In the genomic region with DNA sequence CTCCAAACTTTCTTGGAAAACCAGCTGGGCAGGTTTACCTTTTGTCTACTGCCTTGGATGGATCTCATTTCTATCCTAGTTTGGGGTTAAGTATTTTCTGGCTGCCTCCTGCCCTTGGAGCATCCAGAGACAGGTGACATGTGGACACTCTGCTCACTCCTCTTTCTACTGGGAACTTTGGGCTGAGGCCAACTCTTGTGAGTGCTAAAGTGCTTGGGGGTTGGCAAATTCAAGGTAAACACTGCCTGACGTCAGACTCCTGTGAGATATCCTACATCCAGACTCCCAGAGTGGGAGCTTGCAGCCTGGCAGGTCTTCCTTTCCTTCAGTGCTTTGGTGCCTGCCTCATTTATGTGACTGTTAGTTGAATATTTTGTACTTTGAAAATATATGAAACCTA, we compare ENCODE assay signal across 16 cellular contexts.
A peak's percentile ranks its signal among the peaks of the same experiment; 100 is the strongest.
DNase-seq lines count a peak whose midpoint lies in the region; ATAC-seq and TF ChIP-seq lines count a peak whose summit lies in the region.
"Had no signal": no experiment of that assay in that cellular context is flagged by ENCODE, and none has a peak within 500 bp of the region (broad histone marks: within the 10 kb centered on the region; RNA-seq: fewer than 3 reads in every experiment).

No MANE protein-coding gene starts in this region.

- WGBS in right cardiac atrium = 52% methylated on average over 1 of the region's 1 CpG
- WGBS in thyroid gland, 2 donors = 23 to 45% methylated on average over 1 of the region's 1 CpG

- no peaks in the 10 kb centered on the region for H3K36me3 ChIP-seq in thyroid gland

- H3K9me3 Mint-ChIP-seq in progenitor cell of endocrine pancreas (ENCODE audit: low read depth) = no peaks in the 10 kb centered on the region
- no peaks in the 10 kb centered on the region for H3K9me3 Mint-ChIP-seq in activated CD8-positive, alpha-beta memory T cell treated with anti-CD3 and anti-CD28 coated beads, Interleukin-2, amount 10 ng/mL, durations not matched to agents 7 days and 5 days (ENCODE audit: low read depth)
- H3K9me3 Mint-ChIP-seq: activated CD4-positive, alpha-beta memory T cell treated with anti-CD3 and anti-CD28 coated beads, Interleukin-2, amount 10 ng/mL, durations not matched to agents 7 days and 5 days; activated T-helper 1 cell treated with anti-CD3 and anti-CD28 coated beads, Interleukin-12 subunit alpha, Interleukin-12 subunit beta, Interleukin-2, Interleukin-4 antibody, amounts not matched to agents 30 ng/mL and 10 ng/mL and 1 ng/mL, durations not matched to agents 14 hours and 24 hours and 36 hours; CD8-positive, alpha-beta T cell; naive thymus-derived CD8-positive, alpha-beta T cell had no signal

- DNase-seq in Right ventricle myocardium inferior (ENCODE audit: missing footprints) = no peak
- no peak for DNase-seq in right cardiac atrium
- peak; percentile 85 for DNase-seq in NCI-H2029 (lab: John Stamatoyannopoulos, UW)
- DNase-seq in SHP77 (lab: John Stamatoyannopoulos, UW) = peak; percentile 82 to 90
- DNase-seq in thyroid gland = peak; percentile 47 to 50
- DNase-seq in progenitor cell of endocrine pancreas (ENCODE audit: low spot score, unreplicated experiment) = no peak
- DNase-seq in activated CD8-positive, alpha-beta memory T cell treated with anti-CD3 and anti-CD28 coated beads, Interleukin-2, amount 10 ng/mL, durations not matched to agents 7 days and 5 days = no peak
- DNase-seq: ACHN; activated CD4-positive, alpha-beta memory T cell treated with anti-CD3 and anti-CD28 coated beads, Interleukin-2, amount 10 ng/mL, durations not matched to agents 7 days and 5 days; CD8-positive, alpha-beta T cell; KG1; naive thymus-derived CD8-positive, alpha-beta T cell; NCI-H1930; stimulated activated naive CD4-positive, alpha-beta T cell treated with Interleukin-2 at 50 U/mL for 16 hours had no signal

- TF ChIP-seq CTCF in thyroid gland (IDR thresholded peaks at IDR 0.05) (no peak), progenitor cell of endocrine pancreas (IDR thresholded peaks at IDR 0.05; ENCODE audit: unreplicated experiment) (no peak)

- H3K27ac Mint-ChIP-seq in progenitor cell of endocrine pancreas = no peak overlapping the region
- no peak overlapping the region for H3K27ac Mint-ChIP-seq in activated CD8-positive, alpha-beta memory T cell treated with anti-CD3 and anti-CD28 coated beads, Interleukin-2, amount 10 ng/mL, durations not matched to agents 7 days and 5 days
- H3K27ac Mint-ChIP-seq: activated CD4-positive, alpha-beta memory T cell treated with anti-CD3 and anti-CD28 coated beads, Interleukin-2, amount 10 ng/mL, durations not matched to agents 7 days and 5 days; activated T-helper 1 cell treated with anti-CD3 and anti-CD28 coated beads, Interleukin-12 subunit alpha, Interleukin-12 subunit beta, Interleukin-2, Interleukin-4 antibody, amounts not matched to agents 30 ng/mL and 10 ng/mL and 1 ng/mL, durations not matched to agents 14 hours and 24 hours and 36 hours; CD8-positive, alpha-beta T cell; naive thymus-derived CD8-positive, alpha-beta T cell had no signal

- H3K4me1 ChIP-seq in right cardiac atrium (ENCODE audit: control insufficient read depth, insufficient read depth, low read length) = peaks cover 4% of the 10 kb centered on the region
- H3K4me1 ChIP-seq in thyroid gland = peaks cover 56 to 59% of the 10 kb centered on the region in 2 donors

- H3K27me3 Mint-ChIP-seq in progenitor cell of endocrine pancreas = peaks cover 3% of the 10 kb centered on the region
- peaks cover 5% of the 10 kb centered on the region for H3K27me3 Mint-ChIP-seq in activated CD8-positive, alpha-beta memory T cell treated with anti-CD3 and anti-CD28 coated beads, Interleukin-2, amount 10 ng/mL, durations not matched to agents 7 days and 5 days

- H3K4me1 Mint-ChIP-seq in progenitor cell of endocrine pancreas (ENCODE audit: low read depth) = peaks cover 13% of the 10 kb centered on the region
- no peaks in the 10 kb centered on the region for H3K4me1 Mint-ChIP-seq in activated CD8-positive, alpha-beta memory T cell treated with anti-CD3 and anti-CD28 coated beads, Interleukin-2, amount 10 ng/mL, durations not matched to agents 7 days and 5 days
- H3K4me1 Mint-ChIP-seq: activated CD4-positive, alpha-beta memory T cell treated with anti-CD3 and anti-CD28 coated beads, Interleukin-2, amount 10 ng/mL, durations not matched to agents 7 days and 5 days; naive thymus-derived CD8-positive, alpha-beta T cell had no signal

- peaks cover 2% of the 10 kb centered on the region for H3K36me3 Mint-ChIP-seq in progenitor cell of endocrine pancreas (ENCODE audit: insufficient read depth)
- H3K36me3 Mint-ChIP-seq in activated CD8-positive, alpha-beta memory T cell treated with anti-CD3 and anti-CD28 coated beads, Interleukin-2, amount 10 ng/mL, durations not matched to agents 7 days and 5 days = no peaks in the 10 kb centered on the region
- H3K36me3 Mint-ChIP-seq: CD8-positive, alpha-beta T cell; naive thymus-derived CD8-positive, alpha-beta T cell had no signal

- H3K9me3 ChIP-seq in right cardiac atrium (ENCODE audit: control insufficient read depth, low read length) (no peaks in the 10 kb centered on the region), thyroid gland (no peaks in the 10 kb centered on the region)

- no peak for TF ChIP-seq POLR2A in thyroid gland (IDR thresholded peaks at IDR 0.05)

- peak; percentile 33 for ATAC-seq in Right ventricle myocardium inferior
- no peak for ATAC-seq in right cardiac atrium
- no peak for ATAC-seq in HG03196 (IDR thresholded peaks at IDR 0.05; ENCODE audit: unreplicated experiment)
- no peak for ATAC-seq in activated CD8-positive, alpha-beta memory T cell treated with anti-CD3 and anti-CD28 coated beads, Interleukin-2, amount 10 ng/mL, durations not matched to agents 7 days and 5 days
- ATAC-seq: CD8-positive, alpha-beta T cell; naive thymus-derived CD8-positive, alpha-beta T cell had no signal

- H3K27ac ChIP-seq in right cardiac atrium (ENCODE audit: low read length) (no peak overlapping the region), thyroid gland (peak overlapping the region in 1 of 3 donors; percentile 27)

- no peak overlapping the region for H3K4me3 Mint-ChIP-seq in progenitor cell of endocrine pancreas (ENCODE audit: low read depth)
- H3K4me3 Mint-ChIP-seq in activated CD8-positive, alpha-beta memory T cell treated with anti-CD3 and anti-CD28 coated beads, Interleukin-2, amount 10 ng/mL, durations not matched to agents 7 days and 5 days = no peak overlapping the region
- H3K4me3 Mint-ChIP-seq: activated CD4-positive, alpha-beta memory T cell treated with anti-CD3 and anti-CD28 coated beads, Interleukin-2, amount 10 ng/mL, durations not matched to agents 7 days and 5 days; activated T-helper 1 cell treated with anti-CD3 and anti-CD28 coated beads, Interleukin-12 subunit alpha, Interleukin-12 subunit beta, Interleukin-2, Interleukin-4 antibody, amounts not matched to agents 30 ng/mL and 10 ng/mL and 1 ng/mL, durations not matched to agents 14 hours and 24 hours and 36 hours; CD8-positive, alpha-beta T cell; naive thymus-derived CD8-positive, alpha-beta T cell had no signal

- H3K4me3 ChIP-seq in right cardiac atrium (ENCODE audit: low read length) (no peak overlapping the region), thyroid gland (replicated peaks in 1 of 3) (no peak overlapping the region)

- H3K27me3 ChIP-seq in right cardiac atrium (ENCODE audit: control insufficient read depth, insufficient read depth) (no peaks in the 10 kb centered on the region), thyroid gland (no peaks in the 10 kb centered on the region)

- CTCF ChIA-PET in activated CD8-positive, alpha-beta memory T cell treated with anti-CD3 and anti-CD28 coated beads, Interleukin-2, amount 10 ng/mL, durations not matched to agents 7 days and 5 days (lab: Charles Lee) = no interaction called here

- intact Hi-C loops in Right ventricle myocardium inferior (cut with DNase I) (no loop called here), right cardiac atrium (cut with DNase I) (no loop called here), thyroid gland (cut with DNase I) (loop anchor here (10.0 kb wide), 1 partner anchor 121 kb away; no protein-coding TSS in a partner anchor)

Comparison
In these comparisons a context has a peak if more than half of its experiments do, and no peak if none do; other contexts are left out.
1. DNase-seq: peak in NCI-H2029 (single experiment), SHP77 (2 of 2) and thyroid gland (2 of 2); none in Right ventricle myocardium inferior (single experiment), right cardiac atrium (0 of 3), progenitor cell of endocrine pancreas (single experiment) and activated CD8-positive, alpha-beta memory T cell treated with anti-CD3 and anti-CD28 coated beads, Interleukin-2, amount 10 ng/mL, durations not matched to agents 7 days and 5 days (single experiment).